ENCODE assay signal across 8 cellular contexts in the genomic region with DNA sequence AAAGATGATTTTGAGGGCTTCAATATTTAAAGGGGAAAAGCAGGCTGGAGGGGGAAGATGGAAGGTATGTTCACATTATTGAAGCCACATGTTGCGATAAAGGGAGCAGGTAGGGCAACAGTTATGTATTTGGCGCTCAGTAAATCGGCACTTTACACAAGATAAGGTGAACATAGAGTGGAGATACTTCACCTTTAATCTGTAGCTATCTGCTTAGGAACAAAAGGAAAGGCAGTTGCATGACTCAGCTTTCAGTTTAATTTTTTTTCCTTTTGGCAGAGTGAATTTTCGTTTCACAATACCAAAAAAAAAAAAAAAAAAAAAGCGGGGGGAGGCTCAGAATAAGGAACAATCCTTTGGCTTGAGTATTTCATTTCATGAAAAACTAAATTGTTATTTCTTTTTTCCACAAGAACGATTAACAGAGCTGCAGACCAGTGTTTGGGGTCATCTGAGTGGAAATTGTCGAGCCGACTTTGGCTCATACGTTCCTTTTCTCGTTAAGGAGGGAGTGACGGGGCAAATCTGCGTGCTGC. TPM values are rescaled to one million over a fixed set of nuclear protein-coding genes. Genes with fewer than 3 reads are reported as not detected.
DNase-seq lines count a peak whose midpoint lies in the region; ATAC-seq lines count a peak whose summit lies in the region.

No MANE protein-coding gene starts in this region.

- H3K4me3 Mint-ChIP-seq in CD4-positive, alpha-beta memory T cell = peak overlapping the region; percentile 89 to 95 (median 90)
- peak overlapping the region; percentile 76 for H3K4me3 Mint-ChIP-seq in activated CD4-positive, alpha-beta memory T cell treated with anti-CD3 and anti-CD28 coated beads, Interleukin-2, amount 10 ng/mL, durations not matched to agents 7 days and 5 days

- peaks cover 0 to 7% of the 10 kb centered on the region in 2 donors for H3K9me3 ChIP-seq in CD4-positive, alpha-beta memory T cell (ENCODE audit: control insufficient read depth in 1 of 2, low read length in 2 of 2)
- H3K9me3 ChIP-seq in right cardiac atrium (ENCODE audit: control insufficient read depth, low read length) = no peaks in the 10 kb centered on the region

- DNase-seq in CD4-positive, alpha-beta memory T cell = no peak
- DNase-seq in HS-27A (ENCODE audit: low read depth) (peak; percentile 31), right cardiac atrium (no peak), skeletal muscle cell (ENCODE audit: low read depth) (no peak)
- no peak for DNase-seq in activated CD4-positive, alpha-beta memory T cell treated with anti-CD3 and anti-CD28 coated beads, Interleukin-2, amount 10 ng/mL, durations not matched to agents 7 days and 5 days
- no peak for DNase-seq in activated effector memory CD4-positive, alpha-beta T cell treated with anti-CD3 and anti-CD28 coated beads, Interleukin-2, amount 50 U/mL, for 16 hours

- H3K27me3 Mint-ChIP-seq in CD4-positive, alpha-beta memory T cell = peaks cover 0 to 2% of the 10 kb centered on the region in 2 donors
- H3K27me3 Mint-ChIP-seq in activated CD4-positive, alpha-beta memory T cell treated with anti-CD3 and anti-CD28 coated beads, Interleukin-2, amount 10 ng/mL, durations not matched to agents 7 days and 5 days = peaks cover 3% of the 10 kb centered on the region

- peaks cover 25 to 61% (median 41%) of the 10 kb centered on the region in 4 donors for H3K4me1 Mint-ChIP-seq in CD4-positive, alpha-beta memory T cell
- peaks cover 33% of the 10 kb centered on the region for H3K4me1 Mint-ChIP-seq in activated CD4-positive, alpha-beta memory T cell treated with anti-CD3 and anti-CD28 coated beads, Interleukin-2, amount 10 ng/mL, durations not matched to agents 7 days and 5 days

- ATAC-seq in right cardiac atrium = peak in 1 of 2 donors; percentile 4
- no peak for ATAC-seq in GM19397 (IDR thresholded peaks at IDR 0.05; ENCODE audit: unreplicated experiment)
- ATAC-seq in GM18873 (IDR thresholded peaks at IDR 0.05; ENCODE audit: low FRiP score, unreplicated experiment) = no peak

- H3K4me1 ChIP-seq in CD4-positive, alpha-beta memory T cell (ENCODE audit: insufficient read depth, low read length) = peaks cover 40% of the 10 kb centered on the region
- H3K4me1 ChIP-seq in right cardiac atrium (ENCODE audit: control insufficient read depth, insufficient read depth, low read length) = peaks cover 15% of the 10 kb centered on the region

- CTCF ChIA-PET in CD4-positive, alpha-beta memory T cell (lab: Charles Lee; ENCODE audit: partially characterized antibody) = interaction anchor here (0.6 to 2.3 kb wide), 7 partner anchors 12 to 955 kb away, joined by 3 to 7 read pairs (median 4); a partner anchor contains a TSS
- CTCF ChIA-PET in activated CD4-positive, alpha-beta memory T cell treated with anti-CD3 and anti-CD28 coated beads, Interleukin-2, amount 10 ng/mL, durations not matched to agents 7 days and 5 days (lab: Charles Lee) = interaction anchor here (0.7 to 1.2 kb wide), 4 partner anchors 310 to 700 kb away, joined by 3 to 5 read pairs (median 3); no protein-coding TSS in a partner anchor

- POLR2A ChIA-PET in CD4-positive, alpha-beta memory T cell (lab: Charles Lee; ENCODE audit: partially characterized antibody) = interaction anchor here (0.6 to 3.7 kb wide), 39 partner anchors 8 to 1494 kb away, joined by 3 to 64 read pairs (median 4); a partner anchor contains a TSS
- POLR2A ChIA-PET in activated CD4-positive, alpha-beta memory T cell treated with anti-CD3 and anti-CD28 coated beads, Interleukin-2, amount 10 ng/mL, durations not matched to agents 7 days and 5 days (lab: Charles Lee) = interaction anchor here (0.6 to 5.1 kb wide), 28 partner anchors 20 to 1143 kb away, joined by 3 to 82 read pairs (median 4); a partner anchor contains a TSS

- no peaks in the 10 kb centered on the region for H3K27me3 ChIP-seq in CD4-positive, alpha-beta memory T cell (ENCODE audit: insufficient read depth, low read length)
- H3K27me3 ChIP-seq in right cardiac atrium (ENCODE audit: control insufficient read depth, insufficient read depth) = no peaks in the 10 kb centered on the region

- no peaks in the 10 kb centered on the region for H3K36me3 ChIP-seq in CD4-positive, alpha-beta memory T cell (ENCODE audit: insufficient read depth, low read length)

- peak overlapping the region; percentile 96 to 98 (median 97) for H3K27ac Mint-ChIP-seq in CD4-positive, alpha-beta memory T cell
- peak overlapping the region; percentile 96 for H3K27ac Mint-ChIP-seq in activated CD4-positive, alpha-beta memory T cell treated with anti-CD3 and anti-CD28 coated beads, Interleukin-2, amount 10 ng/mL, durations not matched to agents 7 days and 5 days

- peaks cover 12% of the 10 kb centered on the region in 2 donors for H3K36me3 Mint-ChIP-seq in CD4-positive, alpha-beta memory T cell
- peaks cover 12% of the 10 kb centered on the region for H3K36me3 Mint-ChIP-seq in activated CD4-positive, alpha-beta memory T cell treated with anti-CD3 and anti-CD28 coated beads, Interleukin-2, amount 10 ng/mL, durations not matched to agents 7 days and 5 days (ENCODE audit: low read depth)

- peak overlapping the region; percentile 87 for H3K27ac ChIP-seq in CD4-positive, alpha-beta memory T cell (ENCODE audit: low read depth, low read length)
- H3K27ac ChIP-seq in right cardiac atrium (ENCODE audit: low read length) = peak overlapping the region; percentile 98

- 7% methylated on average over 12 of the region's 12 CpGs for WGBS in right cardiac atrium

- H3K4me3 ChIP-seq in CD4-positive, alpha-beta memory T cell (ENCODE audit: low read length in 2 of 2) = peak overlapping the region; percentile 75 to 80
- peak overlapping the region; percentile 30 for H3K4me3 ChIP-seq in right cardiac atrium (ENCODE audit: low read length)
- peak overlapping the region; percentile 78 for H3K4me3 ChIP-seq in skeletal muscle cell (ENCODE audit: low read depth, low read length)

- H3K9me3 Mint-ChIP-seq in CD4-positive, alpha-beta memory T cell = peaks cover 4 to 17% (median 12%) of the 10 kb centered on the region in 8 donors
- H3K9me3 Mint-ChIP-seq in activated CD4-positive, alpha-beta memory T cell treated with anti-CD3 and anti-CD28 coated beads, Interleukin-2, amount 10 ng/mL, durations not matched to agents 7 days and 5 days = peaks cover 21% of the 10 kb centered on the region

- intact Hi-C loops in CD4-positive, alpha-beta memory T cell (cut with micrococcal nuclease) = loop anchor here (2.0 to 5.0 kb wide), 3 partner anchors 57 to 530 kb away; a partner anchor contains a TSS
- intact Hi-C loops in right cardiac atrium (cut with DNase I) = no loop called here

RNA-seq across cellular contexts. Expression of a gene that starts 1.1 kb away (rescaled TPM):
- total RNA-seq in CD4-positive, alpha-beta memory T cell = 10 to 100 TPM; 69.2 to 70.7 TPM
- polyA plus RNA-seq in CD4-positive, alpha-beta memory T cell = 10 to 100 TPM; 43.5 to 49.4 TPM
- 10 to 100 TPM; 18.1 to 18.5 TPM for total RNA-seq in activated CD4-positive, alpha-beta memory T cell treated with anti-CD3 and anti-CD28 coated beads, Interleukin-2, amount 10 ng/mL, durations not matched to agents 7 days and 5 days
- total RNA-seq in right cardiac atrium = 100 to 1,000 TPM; 130 to 238 (median 203) TPM
- 198 TPM for polyA plus RNA-seq in right cardiac atrium
